In the genomic region with DNA sequence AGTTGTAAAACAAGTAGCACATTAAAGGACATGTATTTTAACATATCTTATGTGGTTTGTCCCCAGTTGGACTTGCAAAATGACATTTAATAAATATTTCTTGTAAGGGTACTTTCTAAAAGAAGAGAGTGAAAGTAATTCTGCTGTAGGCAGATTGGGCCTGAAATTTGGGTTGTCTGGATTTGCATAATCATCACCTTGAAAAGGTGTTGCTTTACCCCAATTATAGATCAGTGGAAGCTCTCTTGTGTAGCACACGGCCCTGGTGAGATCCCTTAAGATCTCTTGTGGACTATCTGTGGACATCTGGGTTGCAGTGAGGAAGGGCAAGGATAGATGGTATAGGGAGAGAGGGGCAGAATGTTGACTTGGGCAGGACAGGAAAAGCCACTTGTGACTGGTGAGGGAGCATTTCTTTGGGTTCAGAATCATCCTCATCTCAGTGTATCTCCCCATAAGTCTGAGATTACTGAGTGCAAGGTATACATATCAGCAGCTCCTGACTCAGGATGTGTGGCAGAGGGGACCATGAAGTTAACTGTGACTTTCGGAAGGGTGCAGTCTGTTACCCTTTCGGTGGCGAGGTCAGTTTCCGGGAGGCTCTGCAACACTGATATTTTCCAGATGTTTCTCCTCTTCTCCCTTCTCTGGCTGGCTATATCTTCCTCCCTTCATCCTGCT, we compare ENCODE assay signal across 10 cellular contexts. TPM values are rescaled to one million over a fixed set of nuclear protein-coding genes. Genes with fewer than 3 reads are reported as not detected.
DNase-seq lines count a peak whose midpoint lies in the region; ATAC-seq, FAIRE-seq and TF ChIP-seq lines count a peak whose summit lies in the region.
"Had no signal": no experiment of that assay in that cellular context is flagged by ENCODE, and none has a peak within 500 bp of the region (broad histone marks: within the 10 kb centered on the region; RNA-seq: fewer than 3 reads in every experiment).

No MANE protein-coding gene starts in this region.

- no peak for TF ChIP-seq POLR2A in adrenal gland (IDR thresholded peaks at IDR 0.05)

- H2AFZ ChIP-seq in astrocyte (ENCODE audit: low read depth, low read length), result no peak overlapping the region

- FAIRE-seq in astrocyte (lab: Jason Lieb, UNC), result no peak
- FAIRE-seq: G401.6 had no signal

- H3K4me1 Mint-ChIP-seq in astrocyte (ENCODE audit: low read depth, unreplicated experiment), result peaks cover 28% of the 10 kb centered on the region

- H3K4me2 ChIP-seq in astrocyte (ENCODE audit: low read length), result no peak overlapping the region

- H3K4me1 ChIP-seq in astrocyte (ENCODE audit: insufficient read depth, low read length), result peaks cover 12% of the 10 kb centered on the region
- peaks cover 0 to 5% of the 10 kb centered on the region in 2 donors for H3K4me1 ChIP-seq in adrenal gland (replicated peaks in 1 of 2)
- peaks cover 8 to 44% of the 10 kb centered on the region in 2 donors for H3K4me1 ChIP-seq in left lung

- 76 to 88% (median 80%) methylated on average over 5 of the region's 5 CpGs for WGBS in adrenal gland, 4 donors

- H3K36me3 ChIP-seq in GM06990 (ENCODE audit: control insufficient read depth, insufficient read depth, low read length) (no peaks in the 10 kb centered on the region; the same call in none of the 2 replicates), astrocyte (ENCODE audit: insufficient read depth, low read length) (no peaks in the 10 kb centered on the region), adrenal gland (replicated peaks in 1 of 2) (no peaks in the 10 kb centered on the region), left lung (no peaks in the 10 kb centered on the region)

- TF ChIP-seq CTCF in GM06990 (IDR thresholded peaks at IDR 0.05; ENCODE audit: insufficient read depth, low read length, poor library complexity, severe bottlenecking), result no peak
- TF ChIP-seq CTCF in astrocyte (IDR thresholded peaks at IDR 0.05; ENCODE audit: insufficient read depth, low read depth, low read length), result no peak
- no peak for TF ChIP-seq CTCF in adrenal gland (IDR thresholded peaks at IDR 0.05)
- no peak for TF ChIP-seq CTCF in left lung (IDR thresholded peaks at IDR 0.05)

- H3K27ac ChIP-seq in astrocyte (ENCODE audit: low read depth, low read length), result no peak overlapping the region
- H3K27ac ChIP-seq in adrenal gland, result no peak overlapping the region
- H3K27ac ChIP-seq in left lung, result no peak overlapping the region

- no peak overlapping the region for H3K4me3 Mint-ChIP-seq in astrocyte (ENCODE audit: unreplicated experiment)

- no peak overlapping the region for H3K9ac ChIP-seq in astrocyte (ENCODE audit: low read length)

- H3K4me3 ChIP-seq in GM06990 (replicated peaks; ENCODE audit: low read depth, low read length) (peak overlapping the region; percentile 47), astrocyte (ENCODE audit: insufficient read depth, low read depth, low read length) (no peak overlapping the region), adrenal gland (no peak overlapping the region), left lung (no peak overlapping the region)

- ATAC-seq in GM19452 (IDR thresholded peaks at IDR 0.05; ENCODE audit: unreplicated experiment), result peak; percentile 65
- peak; percentile 65 for ATAC-seq in HG03139 (IDR thresholded peaks at IDR 0.05; ENCODE audit: unreplicated experiment)
- ATAC-seq in left colon, result no peak
- no peak for ATAC-seq in left lung
- ATAC-seq: Panc1 had no signal

- H3K27ac Mint-ChIP-seq in astrocyte (ENCODE audit: unreplicated experiment), result peak overlapping the region; percentile 4

- no peaks in the 10 kb centered on the region for H3K27me3 Mint-ChIP-seq in astrocyte (ENCODE audit: low read depth, unreplicated experiment)

- DNase-seq in GM06990 (ENCODE audit: extremely low read depth, insufficient read length) (peak; percentile 68), astrocyte (ENCODE audit: low read depth) (no peak), adrenal gland (no peak), left colon (no peak), NOMO-1 treated with dmso at 0.1 percent for 144 hours (lab: John Stamatoyannopoulos, UW; ENCODE audit: unreplicated experiment) (no peak), left lung (no peak)

- peaks cover 13% of the 10 kb centered on the region for H3K79me2 ChIP-seq in astrocyte (ENCODE audit: insufficient read depth, low read length)

- H3K9me3 ChIP-seq in astrocyte (ENCODE audit: insufficient read depth, low read depth, low read length) (no peaks in the 10 kb centered on the region), adrenal gland (replicated peaks in 1 of 3) (no peaks in the 10 kb centered on the region), left lung (no peaks in the 10 kb centered on the region)

- intact Hi-C loops in adrenal gland (cut with DNase I) (no loop called here), left colon (cut with DNase I, micrococcal nuclease) (no loop called here), left lung (cut with DNase I) (no loop called here)

- no peaks in the 10 kb centered on the region for H3K9me3 Mint-ChIP-seq in astrocyte (ENCODE audit: unreplicated experiment)

- H3K27me3 ChIP-seq in GM06990 (replicated peaks; ENCODE audit: control insufficient read depth, insufficient read depth, low read length) (no peaks in the 10 kb centered on the region), astrocyte (ENCODE audit: insufficient read depth, low read length) (no peaks in the 10 kb centered on the region), adrenal gland (no peaks in the 10 kb centered on the region), left lung (no peaks in the 10 kb centered on the region)

- peaks cover 8% of the 10 kb centered on the region for H4K20me1 ChIP-seq in astrocyte (ENCODE audit: insufficient read depth, low read length)

- peaks cover 2% of the 10 kb centered on the region for H3K36me3 Mint-ChIP-seq in astrocyte (ENCODE audit: low read depth, unreplicated experiment)

RNA-seq across cellular contexts. Expression of a gene that starts 2.0 kb away (rescaled TPM):
- total RNA-seq in astrocyte (25.9 and 33.1 TPM in 2 replicates), adrenal gland (10 to 100 TPM in 2 of 8 donors, 1 to 10 TPM in 6; 1.4 to 12.7 (median 7.0) TPM), left colon (10 to 100 TPM in 1 of 2 donors, 1 to 10 TPM in 1; 7.0 to 11.8 TPM), left lung (10 to 100 TPM; 15.6 to 30.1 TPM)
- polyA plus RNA-seq in adrenal gland, result 1 to 10 TPM; 3.1 to 6.3 (median 3.9) TPM

Comparison
In these comparisons a context has a peak if more than half of its experiments do, and no peak if none do; other contexts are left out.
1. ATAC-seq: peak in GM19452 (single experiment) and HG03139 (single experiment); none in left colon (single experiment) and left lung (single experiment).